In the genomic region with DNA sequence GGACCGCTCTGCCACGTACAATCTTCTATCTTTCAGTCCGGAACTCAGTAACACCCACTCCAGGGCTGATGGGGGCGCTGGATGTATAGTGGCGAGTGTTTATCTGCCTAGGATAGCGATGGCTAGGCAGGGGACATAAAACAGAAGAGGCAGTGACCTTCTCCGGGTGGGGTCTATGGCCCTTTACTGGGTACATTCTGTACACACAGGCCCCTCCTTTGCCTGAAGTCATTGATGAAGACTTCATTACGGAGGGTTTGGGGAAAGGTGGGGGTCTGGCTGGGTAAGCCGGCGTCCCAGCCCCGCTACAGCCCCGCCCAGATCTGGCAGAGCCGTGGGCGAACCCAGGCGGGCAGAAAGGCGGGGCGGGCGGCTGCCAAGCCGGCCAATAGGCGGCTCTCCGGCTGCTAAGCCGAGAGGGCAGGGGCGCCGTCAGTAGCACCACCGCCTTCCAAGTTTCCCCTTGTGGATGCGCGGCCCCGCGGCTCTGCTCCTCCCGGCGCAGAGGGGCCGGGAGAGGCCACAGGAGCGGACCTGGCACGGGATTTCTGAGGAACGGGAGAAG, we compare ENCODE assay signal across 8 cellular contexts. TPM values are rescaled to one million over a fixed set of nuclear protein-coding genes. Genes with fewer than 3 reads are reported as not detected.
A peak's percentile ranks its signal among the peaks of the same experiment; 100 is the strongest.
DNase-seq lines count a peak whose midpoint lies in the region; ATAC-seq and TF ChIP-seq lines count a peak whose summit lies in the region.

A gene with protein sequence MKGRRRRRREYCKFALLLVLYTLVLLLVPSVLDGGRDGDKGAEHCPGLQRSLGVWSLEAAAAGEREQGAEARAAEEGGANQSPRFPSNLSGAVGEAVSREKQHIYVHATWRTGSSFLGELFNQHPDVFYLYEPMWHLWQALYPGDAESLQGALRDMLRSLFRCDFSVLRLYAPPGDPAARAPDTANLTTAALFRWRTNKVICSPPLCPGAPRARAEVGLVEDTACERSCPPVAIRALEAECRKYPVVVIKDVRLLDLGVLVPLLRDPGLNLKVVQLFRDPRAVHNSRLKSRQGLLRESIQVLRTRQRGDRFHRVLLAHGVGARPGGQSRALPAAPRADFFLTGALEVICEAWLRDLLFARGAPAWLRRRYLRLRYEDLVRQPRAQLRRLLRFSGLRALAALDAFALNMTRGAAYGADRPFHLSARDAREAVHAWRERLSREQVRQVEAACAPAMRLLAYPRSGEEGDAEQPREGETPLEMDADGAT (plus strand): TSS at position 435 of the 565 bp plus-strand sequence. CDS start 167 bp downstream, outside the sequence.

- H3K4me3 Mint-ChIP-seq in activated T-helper 17 cell treated with anti-CD3 and anti-CD28 coated beads, Interleukin-2, amount 50 U/mL, for 72 hours = peak within 1 kb of the TSS; percentile 78
- peak within 1 kb of the TSS; percentile 74 to 91 (median 85) for H3K4me3 Mint-ChIP-seq in naive B cell

- DNase-seq in CMK (ENCODE audit: low read depth) (peak; percentile 41), OCI-M2 (lab: John Stamatoyannopoulos, UW; ENCODE audit: unreplicated experiment) (peak; percentile 83), fibroblast of gingiva (ENCODE audit: low read depth) (peak; percentile 77), naive B cell (peak; percentile 53), thoracic aorta (ENCODE audit: low spot score) (peak; percentile 6)

- H3K27ac ChIP-seq in HUES6 (ENCODE audit: low read depth, low read length) = no peak within 1 kb of the TSS
- H3K27ac ChIP-seq in thoracic aorta = peak within 1 kb of the TSS; percentile 47 to 70

- H3K27me3 Mint-ChIP-seq in activated T-helper 17 cell treated with anti-CD3 and anti-CD28 coated beads, Interleukin-2, amount 50 U/mL, for 72 hours = no peaks in the 10 kb centered on the region
- peaks cover 0 to 8% (median 5%) of the 10 kb centered on the region in 3 donors for H3K27me3 Mint-ChIP-seq in naive B cell

- ATAC-seq in GM21367 (IDR thresholded peaks at IDR 0.05; ENCODE audit: unreplicated experiment) (peak; percentile 34), naive B cell (ENCODE audit: low read depth in 2 of 2) (peak; percentile 56 to 57), thoracic aorta (ENCODE audit: insufficient number of reproducible peaks, low FRiP score, low read depth) (peak; percentile 26)
- peak; percentile 47 for ATAC-seq in activated T-helper 17 cell treated with anti-CD3 and anti-CD28 coated beads, Interleukin-2, amount 50 U/mL, for 72 hours (replicated peaks)

- H3K9me3 ChIP-seq in HUES6 (ENCODE audit: control insufficient read depth, insufficient read depth, low read depth, low read length) = no peaks in the 10 kb centered on the region
- no peaks in the 10 kb centered on the region for H3K9me3 ChIP-seq in thoracic aorta

- peak within 1 kb of the TSS; percentile 70 for H3K9ac ChIP-seq in HUES6 (ENCODE audit: low read length)

- H3K27me3 ChIP-seq in HUES6 (ENCODE audit: control insufficient read depth, insufficient read depth, low read length) (peaks cover 18% of the 10 kb centered on the region), thoracic aorta (replicated peaks; ENCODE audit: insufficient read depth) (no peaks in the 10 kb centered on the region)

- no peak for TF ChIP-seq CTCF in thoracic aorta (IDR thresholded peaks at IDR 0.05)

- H3K4me1 ChIP-seq in HUES6 (ENCODE audit: control insufficient read depth, insufficient read depth, low read length) = peaks cover 38% of the 10 kb centered on the region
- H3K4me1 ChIP-seq in thoracic aorta (ENCODE audit: control insufficient read depth in 1 of 2, low read depth in 2 of 2) = peaks cover 0 to 4% of the 10 kb centered on the region in 2 donors

- H3K4me1 Mint-ChIP-seq in activated T-helper 17 cell treated with anti-CD3 and anti-CD28 coated beads, Interleukin-2, amount 50 U/mL, for 72 hours = peaks cover 19% of the 10 kb centered on the region
- H3K4me1 Mint-ChIP-seq in naive B cell = peaks cover 22 to 32% (median 29%) of the 10 kb centered on the region in 3 donors

- H3K36me3 ChIP-seq in HUES6 (ENCODE audit: control insufficient read depth, insufficient read depth, low read length) (peaks cover 5% of the 10 kb centered on the region; the same call in 1 of the 2 replicates), thoracic aorta (no peaks in the 10 kb centered on the region)

- peak within 1 kb of the TSS; percentile 85 for H3K27ac Mint-ChIP-seq in activated T-helper 17 cell treated with anti-CD3 and anti-CD28 coated beads, Interleukin-2, amount 50 U/mL, for 72 hours
- peak within 1 kb of the TSS; percentile 10 to 87 (median 74) for H3K27ac Mint-ChIP-seq in naive B cell

- H3K9me3 Mint-ChIP-seq in activated T-helper 17 cell treated with anti-CD3 and anti-CD28 coated beads, Interleukin-2, amount 50 U/mL, for 72 hours = no peaks in the 10 kb centered on the region
- H3K9me3 Mint-ChIP-seq in naive B cell = peaks cover 0 to 2% (median 0%) of the 10 kb centered on the region in 7 donors

- H3K4me3 ChIP-seq in HUES6 (ENCODE audit: low read depth, low read length) (peak within 1 kb of the TSS; percentile 72), thoracic aorta (peak within 1 kb of the TSS; percentile 80)

- H3K36me3 Mint-ChIP-seq in activated T-helper 17 cell treated with anti-CD3 and anti-CD28 coated beads, Interleukin-2, amount 50 U/mL, for 72 hours (ENCODE audit: low read depth) = peaks cover 8% of the 10 kb centered on the region
- H3K36me3 Mint-ChIP-seq in naive B cell = no peaks in the 10 kb centered on the region

RNA-seq across cellular contexts. Expression of the gene that starts here (rescaled TPM):
- 1 to 10 TPM; 2.4 to 2.9 TPM for total RNA-seq in activated T-helper 17 cell treated with anti-CD3 and anti-CD28 coated beads, Interleukin-2, amount 50 U/mL, for 72 hours
- polyA plus RNA-seq in naive B cell (ENCODE audit: low read depth in 6 of 6) = 1 to 10 TPM in 3 of 6 donors, under 1 TPM in 3; 0.88 to 2.4 (median 1.0) TPM
- 10 to 100 TPM; 28.0 to 33.5 TPM for total RNA-seq in thoracic aorta

Comparison
In these comparisons a context has a peak if more than half of its experiments do, and no peak if none do; other contexts are left out.
1. RNA of the gene that starts here (total RNA-seq): 28.0 to 33.5 TPM in thoracic aorta; 2.4 to 2.9 TPM in activated T-helper 17 cell treated with anti-CD3 and anti-CD28 coated beads, Interleukin-2, amount 50 U/mL, for 72 hours; every median in the first group is over 4 times any median in the second.
2. DNase-seq: peak in every context shown above with its lines; median percentile 83 in OCI-M2; 77 in fibroblast of gingiva; 53 in naive B cell; 41 in CMK; 6 in thoracic aorta.
3. Peak in every context shown above with its lines, with median percentiles within 50 percentile points of each other: ATAC-seq.